ENCODE assay signal across 8 cellular contexts in the genomic region with DNA sequence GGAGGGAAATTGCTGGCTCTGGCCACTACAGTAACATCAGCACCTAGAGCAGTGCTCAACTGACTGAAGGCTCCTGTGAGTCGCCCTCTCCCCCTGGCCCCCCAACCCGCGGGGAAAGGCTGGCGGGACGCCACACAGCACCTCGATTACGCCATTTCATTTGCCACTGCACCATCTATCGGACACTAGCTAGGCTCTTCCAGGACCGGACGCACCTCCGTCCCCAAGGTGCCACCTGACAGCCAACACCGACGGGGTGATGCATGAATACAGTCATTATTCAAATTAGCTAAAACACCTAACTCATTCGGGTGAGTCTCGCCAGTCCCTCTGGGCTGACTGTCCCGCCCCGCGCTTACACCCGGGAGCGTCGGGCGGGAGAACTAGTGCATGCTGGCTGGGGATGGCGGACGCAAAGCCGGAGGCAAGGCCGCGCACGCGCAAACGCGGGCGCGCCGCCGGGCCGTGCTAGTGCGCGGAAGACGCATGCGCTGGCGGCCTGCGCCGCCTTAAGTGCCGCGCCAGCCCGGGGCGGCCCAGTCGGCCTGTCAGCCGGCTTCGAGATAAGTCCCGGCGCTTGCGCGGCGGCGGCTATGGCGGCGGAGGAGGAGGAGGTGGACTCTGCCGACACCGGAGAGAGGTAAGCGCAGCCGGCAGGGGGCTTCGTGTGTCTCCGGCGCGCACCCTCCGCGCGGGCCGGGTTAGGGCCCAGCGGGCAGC. TPM values are rescaled to one million over a fixed set of nuclear protein-coding genes. Genes with fewer than 3 reads are reported as not detected.
DNase-seq lines count a peak whose midpoint lies in the region; ATAC-seq and TF ChIP-seq lines count a peak whose summit lies in the region.

A gene (plus strand): TSS at position 539 of the 720 bp plus-strand sequence. CDS start 55 bp downstream, at position 594.

- H2BK120ac ChIP-seq in IMR-90 (ENCODE audit: low read depth, low read length), result peak within 1 kb of the TSS; percentile 92

- H3K56ac ChIP-seq in IMR-90 (ENCODE audit: extremely low read depth, insufficient read depth, low read length), result peak within 1 kb of the TSS; percentile 48

- TF ChIP-seq RAD21 in IMR-90 (IDR thresholded peaks at IDR 0.05; ENCODE audit: low read length), result peak; percentile 27

- peak within 1 kb of the TSS; percentile 91 for H3K27ac Mint-ChIP-seq in activated T-cell treated with anti-CD3 and anti-CD28 coated beads, Interleukin-2, amount 50 U/mL, for 24 hours

- TF ChIP-seq CTCF in IMR-90 (conservative IDR thresholded peaks at IDR 0.05; ENCODE audit: low read depth, low read length) (peak; percentile 41; the same call in 1 of the 2 replicates), PC-9 (conservative IDR thresholded peaks at IDR 0.05) (no peak; the same call in 1 of the 2 replicates)

- POLR2A ChIA-PET in IMR-90 (lab: Charles Lee; ENCODE audit: unreplicated experiment), result no interaction called here
- POLR2A ChIA-PET in PC-9 (lab: Charles Lee; ENCODE audit: unreplicated experiment), result interaction anchor here (0.7 to 1.0 kb wide), 4 partner anchors 52 to 134 kb away, joined by 3 to 23 read pairs (median 9); no protein-coding TSS in a partner anchor

- H4K8ac ChIP-seq in IMR-90 (ENCODE audit: low read depth in 2 of 2, low read length in 2 of 2), result peak within 1 kb of the TSS; percentile 45 to 99

- peaks cover 21% of the 10 kb centered on the region for H3F3A ChIP-seq in PC-9 (ENCODE audit: insufficient read depth, low read depth)

- peak within 1 kb of the TSS; percentile 95 for H3K4ac ChIP-seq in IMR-90 (ENCODE audit: low read depth, low read length)

- peak within 1 kb of the TSS; percentile 76; the same call in 2 of the 3 replicates for H2BK15ac ChIP-seq in IMR-90 (ENCODE audit: low read depth, low read length)

- peak; percentile 85 for ATAC-seq in GM21528 (IDR thresholded peaks at IDR 0.05; ENCODE audit: low FRiP score, unreplicated experiment)
- peak; percentile 90 for ATAC-seq in IMR-90 (ENCODE audit: low read depth)

- BruUV-seq in IMR-90 (replicated peaks; lab: Mats Ljungman, UMichigan) (no TSS peak), PC-9 (replicated peaks; lab: Mats Ljungman, UMichigan) (no TSS peak)

- H3K9ac ChIP-seq in IMR-90 (ENCODE audit: low read depth, low read length) (peak within 1 kb of the TSS; percentile 82), muscle layer of colon (ENCODE audit: low read length) (peak within 1 kb of the TSS; percentile 40)

- H3K36me3 ChIP-seq in IMR-90 (ENCODE audit: control insufficient read depth, insufficient read depth, low read length) (no peaks in the 10 kb centered on the region), PC-9 (ENCODE audit: low read depth) (no peaks in the 10 kb centered on the region), esophagus (ENCODE audit: control insufficient read depth in 2 of 2, insufficient read depth in 2 of 2, low read length in 1 of 2) (no peaks in the 10 kb centered on the region), muscle layer of colon (ENCODE audit: insufficient read depth, low read length) (no peaks in the 10 kb centered on the region)

- peak; percentile 99 for TF ChIP-seq POLR2A in IMR-90 (IDR thresholded peaks at IDR 0.05; ENCODE audit: low read depth, low read length)

- H3K14ac ChIP-seq in IMR-90 (replicated peaks; ENCODE audit: low read depth, low read length), result peak within 1 kb of the TSS; percentile 96

- H3K9me2 ChIP-seq in PC-9 (ENCODE audit: insufficient read depth), result no peaks in the 10 kb centered on the region

- H3K9me3 ChIP-seq in IMR-90 (ENCODE audit: control insufficient read depth, insufficient read depth, low read length), result no peaks in the 10 kb centered on the region
- no peaks in the 10 kb centered on the region for H3K9me3 ChIP-seq in PC-9 (ENCODE audit: insufficient read depth, low read depth)
- H3K9me3 ChIP-seq in esophagus (ENCODE audit: control insufficient read depth in 2 of 2, insufficient read depth in 1 of 2, low read depth in 1 of 2, low read length in 1 of 2), result no peaks in the 10 kb centered on the region
- H3K9me3 ChIP-seq in muscle layer of colon (ENCODE audit: low read length), result no peaks in the 10 kb centered on the region

- peak; percentile 74 for DNase-seq in DMS153 treated with DMSO at 0.1 percent for 48 hours (lab: John Stamatoyannopoulos, UW; ENCODE audit: unreplicated experiment)
- peak; percentile 95 for DNase-seq in IMR-90
- DNase-seq in PC-9, result peak; percentile 84 to 90
- DNase-seq in activated T-cell treated with anti-CD3 and anti-CD28 coated beads, Interleukin-2, amount 50 U/mL, for 24 hours, result peak; percentile 95
- DNase-seq in stimulated activated CD8-positive, alpha-beta memory T cell treated with anti-CD3 and anti-CD28 coated beads, Interleukin-7, amount 100 ng/mL, for 24 hours (ENCODE audit: low read depth), result peak; percentile 73

- intact Hi-C loops in IMR-90 (cut with micrococcal nuclease), result loop anchor here (1.0 to 5.0 kb wide), 6 partner anchors 68 to 508 kb away; a partner anchor contains a TSS
- intact Hi-C loops in PC-9 (cut with micrococcal nuclease; ENCODE audit: unreplicated experiment), result loop anchor here (1.0 to 5.0 kb wide), 9 partner anchors 52 to 507 kb away; a partner anchor contains a TSS

- H3K27me3 Mint-ChIP-seq in activated T-cell treated with anti-CD3 and anti-CD28 coated beads, Interleukin-2, amount 50 U/mL, for 24 hours, result peaks cover 3% of the 10 kb centered on the region

- peak within 1 kb of the TSS; percentile 85 for H4K91ac ChIP-seq in IMR-90 (ENCODE audit: insufficient read depth, low read depth, low read length)

- H4K20me1 ChIP-seq in IMR-90 (ENCODE audit: insufficient read depth, low read length), result no peaks in the 10 kb centered on the region
- H4K20me1 ChIP-seq in PC-9 (ENCODE audit: insufficient read depth), result no peaks in the 10 kb centered on the region

- dilution Hi-C loops in IMR-90 (cut with HindIII; ENCODE audit: low sequenced_read_pairs, unreplicated experiment), result no loop called here

- peak within 1 kb of the TSS; percentile 57 for H2BK20ac ChIP-seq in IMR-90 (ENCODE audit: low read depth, low read length)

- peak within 1 kb of the TSS; percentile 98 for H3K4me2 ChIP-seq in IMR-90 (ENCODE audit: low read depth, low read length)
- peak within 1 kb of the TSS; percentile 99 for H3K4me2 ChIP-seq in PC-9

- in situ Hi-C loops in IMR-90 (cut with MboI; ENCODE audit: low sequenced_read_pairs), result no loop called here

- H2AK9ac ChIP-seq in IMR-90 (replicated peaks; ENCODE audit: low read depth, low read length, poor library complexity), result peak within 1 kb of the TSS; percentile 87

- H2BK5ac ChIP-seq in IMR-90 (ENCODE audit: low read depth, low read length, poor library complexity, severe bottlenecking), result peak within 1 kb of the TSS; percentile 71

- peak within 1 kb of the TSS; percentile 99 for H2AFZ ChIP-seq in IMR-90 (replicated peaks; ENCODE audit: low read length, poor library complexity)
- H2AFZ ChIP-seq in PC-9, result peak within 1 kb of the TSS; percentile 96

- H3K27ac ChIP-seq in IMR-90 (ENCODE audit: insufficient read depth, low read length) (peak within 1 kb of the TSS; percentile 66), PC-9 (peak within 1 kb of the TSS; percentile 88), esophagus (ENCODE audit: low read depth in 2 of 2, low read length in 1 of 2) (peak within 1 kb of the TSS; percentile 88 to 96), muscle layer of colon (ENCODE audit: low read depth, low read length) (peak within 1 kb of the TSS; percentile 89)

- H3K23ac ChIP-seq in IMR-90 (ENCODE audit: low read depth, low read length), result peak within 1 kb of the TSS; percentile 98

- peak within 1 kb of the TSS; percentile 58 for H3K18ac ChIP-seq in IMR-90 (ENCODE audit: low read depth, low read length)

- peaks cover 6% of the 10 kb centered on the region for H3K36me3 Mint-ChIP-seq in activated T-cell treated with anti-CD3 and anti-CD28 coated beads, Interleukin-2, amount 50 U/mL, for 24 hours (ENCODE audit: low read depth)

- H4K5ac ChIP-seq in IMR-90 (ENCODE audit: low read depth, low read length), result peak within 1 kb of the TSS; percentile 92

- H3K4me1 ChIP-seq in IMR-90 (ENCODE audit: control insufficient read depth, insufficient read depth, low read length), result peaks cover 6% of the 10 kb centered on the region
- H3K4me1 ChIP-seq in PC-9 (replicated peaks; ENCODE audit: insufficient read depth), result peaks cover 50% of the 10 kb centered on the region
- H3K4me1 ChIP-seq in esophagus (ENCODE audit: control insufficient read depth in 2 of 2, insufficient read depth in 2 of 2, low read length in 1 of 2), result peaks cover 0 to 3% of the 10 kb centered on the region in 2 donors
- peaks cover 9% of the 10 kb centered on the region for H3K4me1 ChIP-seq in muscle layer of colon (ENCODE audit: insufficient read depth, low read length)

- H3K9me3 Mint-ChIP-seq in activated T-cell treated with anti-CD3 and anti-CD28 coated beads, Interleukin-2, amount 50 U/mL, for 24 hours, result peaks cover 2% of the 10 kb centered on the region

- H3K27me3 ChIP-seq in IMR-90 (ENCODE audit: control insufficient read depth, insufficient read depth, low read length) (no peaks in the 10 kb centered on the region), PC-9 (ENCODE audit: insufficient read depth, low read depth) (no peaks in the 10 kb centered on the region), esophagus (ENCODE audit: control insufficient read depth in 1 of 2, insufficient read depth in 2 of 2, low read length in 2 of 2) (no peaks in the 10 kb centered on the region), muscle layer of colon (ENCODE audit: control insufficient read depth in 1 of 2, insufficient read depth in 2 of 2, low read length in 2 of 2) (no peaks in the 10 kb centered on the region)

- peaks cover 16 to 34% of the 10 kb centered on the region in 2 experiments for H3K79me1 ChIP-seq in IMR-90 (ENCODE audit: low read depth in 1 of 2, low read length in 2 of 2)

- H3K9me1 ChIP-seq in IMR-90 (ENCODE audit: insufficient read depth, low read length), result peaks cover 13% of the 10 kb centered on the region

- H3K4me3 Mint-ChIP-seq in activated T-cell treated with anti-CD3 and anti-CD28 coated beads, Interleukin-2, amount 50 U/mL, for 24 hours, result peak within 1 kb of the TSS; percentile 85

- CTCF ChIA-PET in IMR-90 (lab: Yijun Ruan, JAX), result no interaction called here
- CTCF ChIA-PET in PC-9 (lab: Charles Lee), result interaction anchor here (0.6 to 0.7 kb wide), 5 partner anchors 18 to 508 kb away, joined by 3 to 12 read pairs (median 4); a partner anchor contains a TSS

- peaks cover 42% of the 10 kb centered on the region for H3K79me2 ChIP-seq in PC-9 (ENCODE audit: low read depth)

- H2AK5ac ChIP-seq in IMR-90 (ENCODE audit: low read depth, low read length), result peak within 1 kb of the TSS; percentile 51; the same call in 1 of the 2 replicates

- peak within 1 kb of the TSS; percentile 87 for H3K4me3 ChIP-seq in IMR-90 (ENCODE audit: insufficient read depth, low read depth, low read length)
- peak within 1 kb of the TSS; percentile 68 for H3K4me3 ChIP-seq in PC-9
- peak within 1 kb of the TSS; percentile 81 to 97 for H3K4me3 ChIP-seq in esophagus (ENCODE audit: low read depth in 1 of 2, low read length in 2 of 2)
- H3K4me3 ChIP-seq in muscle layer of colon (ENCODE audit: low read depth in 1 of 2, low read length in 2 of 2), result peak within 1 kb of the TSS; percentile 76 to 88

- 1% methylated on average over 25 of the region's 71 CpGs; no CpG with 5 or more reads in 1 of the 2 experiments for WGBS in IMR-90 (ENCODE audit: extremely low coverage in 2 of 2, insufficient read length in 1 of 2), 2 experiments
- WGBS in esophagus, 2 donors, result 0 to 1% methylated on average over 43 to 71 of the region's 71 CpGs

- peaks cover 36% of the 10 kb centered on the region for H3K4me1 Mint-ChIP-seq in activated T-cell treated with anti-CD3 and anti-CD28 coated beads, Interleukin-2, amount 50 U/mL, for 24 hours (ENCODE audit: low read depth)

RNA-seq across cellular contexts. Expression of the gene that starts here (rescaled TPM):
- total RNA-seq in IMR-90 (2012; rRNA removed) (33.2 and 33.6 TPM in 2 replicates), PC-9 (2021) (16.1 and 19.9 TPM in 2 replicates)
- polyA plus RNA-seq in IMR-90 (2012; rRNA removed) (13.8 and 15.8 TPM in 2 replicates), esophagus (10 to 100 TPM; 32.1 to 40.0 TPM)
- 5.6 and 6.0 TPM in 2 replicates for polyA plus RNA-seq in IMR-90 (2012; cell fraction: cytosol; rRNA removed)
- 3.3 and 26.7 TPM in 2 replicates for polyA plus RNA-seq in IMR-90 (2012; cell fraction: nucleus; rRNA removed; ENCODE audit: low replicate concordance)

Comparison
In these comparisons a context has a peak if more than half of its experiments do, and no peak if none do; other contexts are left out.
1. Peak in every context shown above with its lines: DNase-seq, ATAC-seq, H3K4me3 ChIP-seq and H3K27ac ChIP-seq.